27 cellular contexts compared by ENCODE assay signal in genomic region chr2:60678551-60678950, GRCh38.
"Had no signal": no experiment of that assay in that cellular context is flagged by ENCODE, and none has a peak within 500 bp of the region (broad histone marks: within the 10 kb centered on the region; RNA-seq: fewer than 3 reads in every experiment).

No MANE protein-coding gene starts in this region.

- H3K4me3 Mint-ChIP-seq: immature natural killer cell; naive thymus-derived CD8-positive, alpha-beta T cell; neural crest cell; stimulated activated memory B cell treated with anti-CD40 and anti-IgM and Interleukin-4, amounts not matched to agents 10 μg/mL and 1 μg/mL and 100 μg/mL, for 72 hours; stimulated activated naive CD8-positive, alpha-beta T cell treated with anti-CD3 and anti-CD28 coated beads, Interleukin-15, amount 100 ng/mL, for 72 hours; type B pancreatic cell had no signal

- ATAC-seq: left colon; left lung; lower lobe of right lung; naive thymus-derived CD8-positive, alpha-beta T cell; right lobe of liver; stimulated activated memory B cell treated with anti-CD40 and anti-IgM and Interleukin-4, amounts not matched to agents 10 μg/mL and 1 μg/mL and 100 μg/mL, for 72 hours; stimulated activated naive CD8-positive, alpha-beta T cell treated with anti-CD3 and anti-CD28 coated beads, Interleukin-15, amount 100 ng/mL, for 72 hours had no signal

- H3K36me3 ChIP-seq: left lung, lower lobe of right lung, right atrium auricular region, right lobe of liver, tibial nerve, uterus had no signal

- H3K36me3 Mint-ChIP-seq: immature natural killer cell; naive thymus-derived CD8-positive, alpha-beta T cell; stimulated activated memory B cell treated with anti-CD40 and anti-IgM and Interleukin-4, amounts not matched to agents 10 μg/mL and 1 μg/mL and 100 μg/mL, for 72 hours; type B pancreatic cell had no signal

- H3K4me1 ChIP-seq: lower lobe of right lung, right lobe of liver, tibial nerve, uterus had no signal

- H3K79me2 ChIP-seq: parathyroid adenoma had no signal

- H3K4me1 Mint-ChIP-seq: neural crest cell had no signal

- H2AFZ ChIP-seq: parathyroid adenoma had no signal

- H3K27ac Mint-ChIP-seq: nephron; stimulated activated memory B cell treated with anti-CD40 and anti-IgM and Interleukin-4, amounts not matched to agents 10 μg/mL and 1 μg/mL and 100 μg/mL, for 72 hours; stimulated activated naive CD8-positive, alpha-beta T cell treated with anti-CD3 and anti-CD28 coated beads, Interleukin-15, amount 100 ng/mL, for 72 hours; type B pancreatic cell had no signal

- H3K9ac ChIP-seq: parathyroid adenoma had no signal

- H3K9me3 Mint-ChIP-seq: immature natural killer cell; naive thymus-derived CD8-positive, alpha-beta T cell; nephron; stimulated activated memory B cell treated with anti-CD40 and anti-IgM and Interleukin-4, amounts not matched to agents 10 μg/mL and 1 μg/mL and 100 μg/mL, for 72 hours; stimulated activated naive CD8-positive, alpha-beta T cell treated with anti-CD3 and anti-CD28 coated beads, Interleukin-15, amount 100 ng/mL, for 72 hours; type B pancreatic cell had no signal

- H3K27me3 ChIP-seq: right atrium auricular region, right lobe of liver, tibial nerve, uterus had no signal

- H3K27ac ChIP-seq: left lung, lower lobe of right lung, parathyroid adenoma, right atrium auricular region, right lobe of liver, tibial nerve, uterus had no signal

- H3K4me3 ChIP-seq: left lung, lower lobe of right lung, right atrium auricular region, right lobe of liver, smooth muscle cell, tibial nerve, uterus had no signal

- DNase-seq: immature natural killer cell; kidney; left colon; left lung; lower lobe of right lung; mammary epithelial cell; mesenchymal stem cell; naive thymus-derived CD8-positive, alpha-beta T cell; nucleus accumbens; right lobe of liver; stimulated activated CD4-positive, alpha-beta T cell treated with anti-CD3 and anti-CD28 coated beads, Interleukin-1b, Interleukin-23, amount 100 ng/mL, for 48 hours; stimulated activated CD4-positive, alpha-beta T cell treated with anti-CD3 and anti-CD28 coated beads, Interleukin-2, amount 100 ng/mL, for 48 hours; stimulated activated CD4-positive, alpha-beta T cell treated with anti-CD3 and anti-CD28 coated beads, Interleukin-4, amount 100 ng/mL, for 4 hours; stimulated activated CD8-positive, alpha-beta memory T cell treated with anti-CD3 and anti-CD28 coated beads, Interleukin-4, amount 100 ng/mL, for 48 hours; stimulated activated naive CD4-positive, alpha-beta T cell treated with Interleukin-2 at 50 U/mL for 16 hours; stimulated activated naive CD8-positive, alpha-beta T cell treated with anti-CD3 and anti-CD28 coated beads, Interleukin-15, amount 100 ng/mL, for 72 hours; substantia nigra; uterus had no signal

- H3K4me2 ChIP-seq: smooth muscle cell had no signal

- FAIRE-seq: islet of Langerhans, kidney had no signal

- H3K9me3 ChIP-seq: left lung, lower lobe of right lung, right atrium auricular region, right lobe of liver, tibial nerve, uterus had no signal
